8 cellular contexts compared by ENCODE assay signal in genomic region chr19:44113138-44113783, GRCh38. TPM values are rescaled to one million over a fixed set of nuclear protein-coding genes. Genes with fewer than 3 reads are reported as not detected.
DNase-seq lines count a peak whose midpoint lies in the region; ATAC-seq, FAIRE-seq and TF ChIP-seq lines count a peak whose summit lies in the region.

Gene ZNF225 (plus strand): TSS chr19:44113399. CDS start chr19:44115828, 2,429 bp downstream.

- peak; percentile 84 for FAIRE-seq in small intestine (lab: Jason Lieb, UNC)

- H3K4me1 ChIP-seq in ACC112 (ENCODE audit: control insufficient read depth, insufficient read depth, low read length, unreplicated experiment): no peaks in the 10 kb centered on the region
- H3K4me1 ChIP-seq in small intestine (ENCODE audit: control insufficient read depth in 2 of 2, insufficient read depth in 1 of 2, low read depth in 1 of 2, low read length in 1 of 2): peaks cover 0 to 3% of the 10 kb centered on the region in 2 donors

- H2AFZ ChIP-seq in ACC112 (ENCODE audit: low read length, unreplicated experiment): peak within 1 kb of the TSS; percentile 97

- H3K79me2 ChIP-seq in ACC112 (ENCODE audit: control insufficient read depth, insufficient read depth, low read length, unreplicated experiment): peaks cover 10% of the 10 kb centered on the region

- peak within 1 kb of the TSS; percentile 100 for H3K4me3 ChIP-seq in ACC112 (ENCODE audit: low read depth, low read length)
- peak within 1 kb of the TSS; percentile 96 for H3K4me3 ChIP-seq in WERI-Rb-1 (ENCODE audit: low read depth, low read length)
- H3K4me3 ChIP-seq in small intestine (ENCODE audit: low read depth in 1 of 2, low read length in 2 of 2): peak within 1 kb of the TSS; percentile 49 to 74

- peak; percentile 95 for DNase-seq in NCI-H2171 (lab: John Stamatoyannopoulos, UW)
- DNase-seq in WERI-Rb-1: peak; percentile 94
- peak; percentile 69 to 100 (median 97) for DNase-seq in caudate nucleus (lab: John Stamatoyannopoulos, UW)
- DNase-seq in iPS-NIHi7 (ENCODE audit: extremely low spot score): peak; percentile 94
- DNase-seq in small intestine: peak; percentile 99

- H3K27me3 ChIP-seq in ACC112 (ENCODE audit: insufficient read depth, low read length): no peaks in the 10 kb centered on the region
- H3K27me3 ChIP-seq in WERI-Rb-1 (ENCODE audit: insufficient read depth, low read depth, severe bottlenecking): no peaks in the 10 kb centered on the region
- no peaks in the 10 kb centered on the region for H3K27me3 ChIP-seq in small intestine (ENCODE audit: control insufficient read depth in 2 of 2, insufficient read depth in 2 of 2, low read length in 2 of 2)

- WGBS in small intestine, 3 donors: 0 to 1% (median 0%) methylated on average over 44 of the region's 44 CpGs

- peak; percentile 93 for ATAC-seq in GM18867 (IDR thresholded peaks at IDR 0.05; ENCODE audit: unreplicated experiment)
- ATAC-seq in HG03097 (IDR thresholded peaks at IDR 0.05; ENCODE audit: low FRiP score, unreplicated experiment): peak; percentile 93

- H3K9me3 ChIP-seq in WERI-Rb-1 (ENCODE audit: severe bottlenecking) (no peaks in the 10 kb centered on the region), small intestine (ENCODE audit: control insufficient read depth, low read depth) (peaks cover 2% of the 10 kb centered on the region)

- H3K36me3 ChIP-seq in ACC112 (ENCODE audit: insufficient read depth, low read length) (peaks cover 20% of the 10 kb centered on the region), WERI-Rb-1 (peaks cover 23% of the 10 kb centered on the region), small intestine (ENCODE audit: control insufficient read depth in 2 of 2, insufficient read depth in 2 of 2, low read length in 2 of 2) (peaks cover 2 to 3% of the 10 kb centered on the region in 2 donors)

- H3K27ac ChIP-seq in ACC112 (ENCODE audit: low read depth, low read length) (peak within 1 kb of the TSS; percentile 70), WERI-Rb-1 (peak within 1 kb of the TSS; percentile 58), caudate nucleus (ENCODE audit: low read depth, low read length) (peak within 1 kb of the TSS; percentile 56), small intestine (ENCODE audit: low read depth in 1 of 2, low read length in 1 of 2) (peak within 1 kb of the TSS in 1 of 2 donors; percentile 69)

- TF ChIP-seq CTCF in WERI-Rb-1 (IDR thresholded peaks at IDR 0.05; ENCODE audit: low read depth, low read length): no peak

RNA-seq across cellular contexts. Expression of gene ZNF225, which starts in this region (rescaled TPM):
- 1 to 10 TPM; 1.4 to 1.9 (median 1.8) TPM for polyA plus RNA-seq in small intestine
